In the genomic region with DNA sequence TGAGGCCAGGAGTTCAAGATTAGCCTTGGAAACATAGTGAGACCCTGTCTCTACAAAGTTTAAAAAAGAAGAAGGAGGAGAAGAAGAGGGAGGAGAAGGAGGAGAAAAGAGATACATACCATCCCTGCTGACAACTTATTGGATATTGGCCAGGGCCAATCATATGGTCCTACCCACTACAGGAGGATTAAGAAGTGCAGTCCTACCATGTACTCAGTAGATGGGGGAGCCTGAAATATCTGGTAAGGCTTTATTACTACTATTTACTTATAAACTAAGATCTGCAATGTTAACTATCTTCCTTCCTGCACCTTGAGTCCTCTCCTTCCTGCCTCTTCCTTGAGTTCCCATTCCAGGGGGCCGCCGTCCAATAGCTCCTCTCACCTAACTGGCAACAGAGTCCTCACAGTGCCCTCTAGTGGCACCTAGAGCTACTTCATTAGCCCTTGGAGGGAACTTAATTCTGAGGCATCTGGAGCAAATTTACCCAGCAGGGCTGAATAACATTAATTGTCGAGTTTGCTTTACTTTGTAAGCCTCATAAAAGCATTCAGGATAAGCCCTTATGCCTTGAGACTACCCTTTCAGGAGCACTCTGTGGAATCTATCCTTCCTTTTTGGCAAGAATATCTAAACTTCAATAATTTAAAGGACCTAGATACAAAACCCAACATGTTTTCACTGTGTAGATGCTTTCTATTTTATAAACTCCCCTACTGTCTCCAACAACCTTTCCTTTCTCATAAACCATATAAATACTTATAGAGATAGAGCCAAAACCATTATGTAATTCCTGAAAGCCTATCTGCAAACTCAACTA, we compare ENCODE assay signal across 8 cellular contexts. TPM values are rescaled to one million over a fixed set of nuclear protein-coding genes. Genes with fewer than 3 reads are reported as not detected.
DNase-seq lines count a peak whose midpoint lies in the region; ATAC-seq and TF ChIP-seq lines count a peak whose summit lies in the region.

No MANE protein-coding gene starts in this region.

- no peaks in the 10 kb centered on the region for H3K27me3 Mint-ChIP-seq in activated T-cell treated with anti-CD3 and anti-CD28 coated beads, Interleukin-2, amount 50 U/mL, for 72 hours (ENCODE audit: low read depth)

- no peak for TF ChIP-seq EP300 in upper lobe of left lung (IDR thresholded peaks at IDR 0.05)

- no peaks in the 10 kb centered on the region for H3K9me2 ChIP-seq in OCI-LY7 (ENCODE audit: insufficient read depth, low read length)

- DNase-seq in GM10248 (ENCODE audit: extremely low spot score), result peak; percentile 26
- peak in 40 of 76 experiments; percentile 4 to 55 (median 26) for DNase-seq in HUDEP-2 (lab: John Stamatoyannopoulos, UW; ENCODE audit: unreplicated experiment in 76 of 76)
- DNase-seq in OCI-LY7 (ENCODE audit: low spot score), result peak; percentile 78
- peak; percentile 66 to 68 for DNase-seq in activated T-cell treated with anti-CD3 and anti-CD28 coated beads, Interleukin-2, amount 50 U/mL, for 72 hours
- DNase-seq in fibroblast of pulmonary artery (ENCODE audit: low read depth), result peak; percentile 88
- DNase-seq in upper lobe of left lung, result peak in 1 of 2 donors; percentile 64

- TF ChIP-seq POLR2A in upper lobe of left lung (IDR thresholded peaks at IDR 0.05), result no peak

- H3K9me3 ChIP-seq in OCI-LY7 (ENCODE audit: low read length) (no peaks in the 10 kb centered on the region), neutrophil (no peaks in the 10 kb centered on the region), upper lobe of left lung (no peaks in the 10 kb centered on the region)

- ATAC-seq in activated T-cell treated with anti-CD3 and anti-CD28 coated beads, Interleukin-2, amount 50 U/mL, for 72 hours (replicated peaks in 1 of 2), result peak; percentile 65 to 73
- ATAC-seq in upper lobe of left lung (ENCODE audit: low FRiP score in 2 of 2) (peak; percentile 90 to 95), HG03432 (IDR thresholded peaks at IDR 0.05; ENCODE audit: unreplicated experiment) (no peak)

- H3K36me3 ChIP-seq in OCI-LY7 (ENCODE audit: insufficient read depth, low read length), result no peaks in the 10 kb centered on the region
- no peaks in the 10 kb centered on the region for H3K36me3 ChIP-seq in neutrophil
- H3K36me3 ChIP-seq in upper lobe of left lung, result no peaks in the 10 kb centered on the region

- 3 to 14% methylated on average over 3 of the region's 3 CpGs for WGBS in upper lobe of left lung, 2 donors

- TF ChIP-seq CTCF in GM10248 (IDR thresholded peaks at IDR 0.05; ENCODE audit: control extremely low read depth, extremely low read depth, low read depth, missing control alignments) (peak; percentile 77), OCI-LY7 (conservative IDR thresholded peaks at IDR 0.05; ENCODE audit: low read length) (peak; percentile 83), fibroblast of pulmonary artery (IDR thresholded peaks at IDR 0.05; ENCODE audit: low read length, missing control alignments) (peak; percentile 88), neutrophil (IDR thresholded peaks at IDR 0.05) (peak; percentile 61), upper lobe of left lung (IDR thresholded peaks at IDR 0.05) (peak; percentile 35 to 75 (median 62))

- POLR2A ChIA-PET in GM10248 (lab: Yijun Ruan, JAX) (interaction anchor here (0.5 kb wide), 1 partner anchor 362 kb away, joined by 7 read pairs; no protein-coding TSS in a partner anchor), OCI-LY7 (lab: Charles Lee) (interaction anchor here (0.5 to 1.8 kb wide), 4 partner anchors 28 to 836 kb away, joined by 3 to 4 read pairs (median 4); no protein-coding TSS in a partner anchor)

- H3K4me3 Mint-ChIP-seq in activated T-cell treated with anti-CD3 and anti-CD28 coated beads, Interleukin-2, amount 50 U/mL, for 72 hours, result no peak overlapping the region

- H3K79me2 ChIP-seq in OCI-LY7 (ENCODE audit: insufficient read depth, low read depth, low read length), result no peaks in the 10 kb centered on the region

- no peaks in the 10 kb centered on the region for H3K36me3 Mint-ChIP-seq in activated T-cell treated with anti-CD3 and anti-CD28 coated beads, Interleukin-2, amount 50 U/mL, for 72 hours (ENCODE audit: insufficient read depth in 2 of 2)

- H3K4me3 ChIP-seq in OCI-LY7 (ENCODE audit: low read depth, low read length, poor library complexity, severe bottlenecking) (no peak overlapping the region), fibroblast of pulmonary artery (replicated peaks; ENCODE audit: low read depth, low read length) (no peak overlapping the region), neutrophil (ENCODE audit: low read depth in 1 of 2, low read length in 1 of 2) (no peak overlapping the region), upper lobe of left lung (no peak overlapping the region)

- no TSS peak for BruUV-seq in OCI-LY7 (replicated peaks; lab: Mats Ljungman, UMichigan)

- CTCF ChIA-PET in GM10248 (lab: Yijun Ruan, JAX) (interaction anchor here (0.5 to 3.7 kb wide), 82 partner anchors 8 to 527 kb away, joined by 3 to 82 read pairs (median 4); partner anchors contain the start of gene RANBP6), OCI-LY7 (lab: Charles Lee; ENCODE audit: unreplicated experiment) (interaction anchor here (0.5 to 1.6 kb wide), 6 partner anchors 13 to 252 kb away, joined by 3 to 13 read pairs (median 6); partner anchors contain the start of gene ERMP1)

- H3K4me1 ChIP-seq in OCI-LY7 (ENCODE audit: insufficient read depth, low read length, poor library complexity, severe bottlenecking), result peaks cover 22% of the 10 kb centered on the region
- H3K4me1 ChIP-seq in neutrophil (ENCODE audit: control insufficient read depth in 1 of 2, insufficient read depth in 1 of 2, low read depth in 1 of 2, low read length in 1 of 2), result peaks cover 0 to 6% of the 10 kb centered on the region in 2 experiments
- H3K4me1 ChIP-seq in upper lobe of left lung, result peaks cover 0 to 7% (median 4%) of the 10 kb centered on the region in 4 donors

- intact Hi-C loops in OCI-LY7 (cut with micrococcal nuclease; ENCODE audit: unreplicated experiment), result loop anchor here (1.0 to 10.0 kb wide), 4 partner anchors 168 to 630 kb away; no protein-coding TSS in a partner anchor

- peak overlapping the region; percentile 26; the same call in 1 of the 2 replicates for H2AFZ ChIP-seq in OCI-LY7 (ENCODE audit: low read length)

- peaks cover 0 to 3% of the 10 kb centered on the region in 2 donors for H3K9me3 Mint-ChIP-seq in activated T-cell treated with anti-CD3 and anti-CD28 coated beads, Interleukin-2, amount 50 U/mL, for 72 hours

- H3K27me3 ChIP-seq in neutrophil (no peaks in the 10 kb centered on the region), upper lobe of left lung (no peaks in the 10 kb centered on the region)

- H3K4me2 ChIP-seq in OCI-LY7 (ENCODE audit: low read length), result no peak overlapping the region

- no peak overlapping the region for H3K27ac ChIP-seq in OCI-LY7 (ENCODE audit: low read depth, low read length, poor library complexity, severe bottlenecking)
- H3K27ac ChIP-seq in neutrophil, result no peak overlapping the region
- H3K27ac ChIP-seq in upper lobe of left lung, result no peak overlapping the region

- H3K4me1 Mint-ChIP-seq in activated T-cell treated with anti-CD3 and anti-CD28 coated beads, Interleukin-2, amount 50 U/mL, for 72 hours (ENCODE audit: low read depth), result peaks cover 13% of the 10 kb centered on the region

- H4K20me1 ChIP-seq in OCI-LY7 (ENCODE audit: insufficient read depth, low read length), result no peaks in the 10 kb centered on the region

- no peak overlapping the region for H3K27ac Mint-ChIP-seq in activated T-cell treated with anti-CD3 and anti-CD28 coated beads, Interleukin-2, amount 50 U/mL, for 72 hours

RNA-seq across cellular contexts. Expression of gene RANBP6, which starts 39.1 kb away (rescaled TPM):
- 23.9 and 28.4 TPM in 2 replicates for total RNA-seq in OCI-LY7 (2014; rRNA removed; shearing (Covaris generic))
- total RNA-seq in OCI-LY7 (2022), result 23.1 and 24.1 TPM in 2 replicates
- total RNA-seq in activated T-cell treated with anti-CD3 and anti-CD28 coated beads, Interleukin-2, amount 50 U/mL, for 72 hours, result 10 to 100 TPM; 25.1 to 26.8 TPM
- 10 to 100 TPM in 4 of 6 donors, 1 to 10 TPM in 2; 6.4 to 19.8 (median 12.6) TPM for total RNA-seq in upper lobe of left lung
